In genomic region chr1:21593231-21593630, GRCh38 we compare ENCODE assay signal across 22 cellular contexts.
A peak's percentile ranks its signal among the peaks of the same experiment; 100 is the strongest.
DNase-seq lines count a peak whose midpoint lies in the region; ATAC-seq, FAIRE-seq and TF ChIP-seq lines count a peak whose summit lies in the region.
"Had no signal": no experiment of that assay in that cellular context is flagged by ENCODE, and none has a peak within 500 bp of the region (broad histone marks: within the 10 kb centered on the region; RNA-seq: fewer than 3 reads in every experiment).

No MANE protein-coding gene starts in this region.

- no peak overlapping the region for H2BK20ac ChIP-seq in H1 (ENCODE audit: low read length)

- DNase-seq in H1 (ENCODE audit: low read depth in 1 of 2, low spot score in 2 of 2) (no peak), H4 (ENCODE audit: low spot score) (no peak), body of pancreas (no peak), DMS79 treated with DMSO at 0.1 percent for 48 hours (lab: John Stamatoyannopoulos, UW) (no peak)
- DNase-seq: 8988T; ACHN; BE2C; CD4-positive, alpha-beta memory T cell; CD4-positive, CD25-positive, alpha-beta regulatory T cell; CD8-positive, alpha-beta memory T cell; COR-L47; DMS153; DMS53; DMS79; GF-D8 had no signal

- H2AK5ac ChIP-seq in H1 (ENCODE audit: low read depth, low read length), result no peak overlapping the region

- no peak overlapping the region for H2BK15ac ChIP-seq in H1 (ENCODE audit: low read length)

- no peak overlapping the region for H3K4me3 ChIP-seq in HEK293 (ENCODE audit: low read depth, low read length)
- H3K4me3 ChIP-seq in H1 (ENCODE audit: extremely low read depth in 1 of 4, insufficient read depth in 2 of 4, low read depth in 3 of 4, low read length in 4 of 4), result no peak overlapping the region
- H3K4me3 ChIP-seq in body of pancreas, result no peak overlapping the region
- H3K4me3 ChIP-seq: BLaER1 had no signal

- no peak for FAIRE-seq in H1 (lab: Jason Lieb, UNC)
- FAIRE-seq: A204.1, G401.6, GM12891, GM19239 had no signal

- H4K5ac ChIP-seq in H1 (ENCODE audit: insufficient read length, low read depth, low read length), result no peak overlapping the region

- intact Hi-C loops in body of pancreas (cut with DNase I), result no loop called here

- no peaks in the 10 kb centered on the region for H3K79me1 ChIP-seq in H1 (ENCODE audit: low read depth, low read length)

- H3K27me3 ChIP-seq in H1 (replicated peaks in 1 of 4; ENCODE audit: control insufficient read depth in 3 of 4, extremely low read depth in 1 of 4, insufficient read depth in 3 of 4, low read length in 3 of 4), result 0 out of 7 replicates have a peak, but pooled peaks cover 0 to 2% (median 0%) of the 10 kb centered on the region in 4 experiments
- H3K27me3 ChIP-seq in body of pancreas, result no peaks in the 10 kb centered on the region
- H3K27me3 ChIP-seq: BE2C, BLaER1 had no signal

- H3K56ac ChIP-seq in H1 (replicated peaks; ENCODE audit: insufficient read length, low read depth, low read length), result no peak overlapping the region

- H3K9me3 ChIP-seq in HEK293 (ENCODE audit: control insufficient read depth, insufficient read depth, low read depth, low read length) (no peaks in the 10 kb centered on the region), H1 (ENCODE audit: insufficient read depth in 2 of 2, low read depth in 1 of 2, low read length in 1 of 2) (no peaks in the 10 kb centered on the region), body of pancreas (no peaks in the 10 kb centered on the region)
- H3K9me3 ChIP-seq: BE2C, BLaER1 had no signal

- TF ChIP-seq EP300 in H1 (IDR thresholded peaks at IDR 0.05; ENCODE audit: borderline replicate concordance in 1 of 2, low read depth in 2 of 2, low read length in 2 of 2), result no peak

- no peak overlapping the region for H3K27ac ChIP-seq in HEK293 (ENCODE audit: extremely low read depth, low read depth, low read length)
- 0 out of 2 replicates have a peak overlapping the region, but pooled peaks have one; percentile 9 for H3K27ac ChIP-seq in VCaP
- H3K27ac ChIP-seq in H1 (ENCODE audit: low read depth, low read length), result no peak overlapping the region
- no peak overlapping the region for H3K27ac ChIP-seq in body of pancreas
- H3K27ac ChIP-seq: BLaER1 had no signal

- H3K4me2 ChIP-seq in H1 (ENCODE audit: insufficient read depth in 1 of 2, low read depth in 2 of 2, low read length in 2 of 2), result no peak overlapping the region
- H3K4me2 ChIP-seq: BLaER1 had no signal

- H3K23me2 ChIP-seq in H1 (ENCODE audit: low read depth, low read length), result no peaks in the 10 kb centered on the region

- no peak for ATAC-seq in body of pancreas

- no peak overlapping the region for H3K9ac ChIP-seq in H1 (replicated peaks in 1 of 4; ENCODE audit: extremely low read depth in 1 of 4, low read depth in 3 of 4, low read length in 3 of 4)
- H3K9ac ChIP-seq: BLaER1 had no signal

- TF ChIP-seq POLR2A in H1 (IDR thresholded peaks at IDR 0.05; ENCODE audit: control extremely low read depth in 1 of 2, low read depth in 2 of 2, low read length in 2 of 2), result no peak
- no peak for TF ChIP-seq POLR2A in body of pancreas (IDR thresholded peaks at IDR 0.05)

- H2BK120ac ChIP-seq in H1 (replicated peaks; ENCODE audit: low read depth, low read length), result no peak overlapping the region

- POLR2A ChIA-PET in HEK293 (lab: Yijun Ruan, JAX) (no interaction called here), H1 (lab: Charles Lee; ENCODE audit: partially characterized antibody) (interaction anchor here (1.4 kb wide), 1 partner anchor 353 kb away, joined by 3 read pairs; no protein-coding TSS in a partner anchor)

- peaks cover 0 to 1% of the 10 kb centered on the region in 2 experiments for H4K20me1 ChIP-seq in H1 (replicated peaks in 1 of 2; ENCODE audit: control insufficient read depth in 1 of 2, insufficient read depth in 2 of 2, low read length in 2 of 2)
- H4K20me1 ChIP-seq: BLaER1 had no signal

- TF ChIP-seq CTCF in HEK293 (tag by site-specific recombination; IDR thresholded peaks at IDR 0.05), result no peak
- TF ChIP-seq CTCF in VCaP (conservative IDR thresholded peaks at IDR 0.05), result no peak
- TF ChIP-seq CTCF in H1 (IDR thresholded peaks at IDR 0.05; ENCODE audit: control extremely low read depth in 1 of 3, insufficient read depth in 1 of 3, low read depth in 1 of 3, low read length in 3 of 3), result no peak
- TF ChIP-seq CTCF in body of pancreas (IDR thresholded peaks at IDR 0.05), result no peak

- H3K79me2 ChIP-seq in H1 (ENCODE audit: control insufficient read depth in 1 of 2, insufficient read depth in 2 of 2, low read length in 2 of 2), result no peaks in the 10 kb centered on the region

- H3K14ac ChIP-seq in H1 (ENCODE audit: insufficient read length), result no peak overlapping the region

- H3K36me3 ChIP-seq in HEK293 (ENCODE audit: control insufficient read depth in 2 of 2, insufficient read depth in 1 of 2, low read length in 2 of 2), result no peaks in the 10 kb centered on the region
- no peaks in the 10 kb centered on the region for H3K36me3 ChIP-seq in H1 (ENCODE audit: control insufficient read depth in 2 of 4, insufficient read depth in 4 of 4, low read length in 3 of 4)
- H3K36me3 ChIP-seq in body of pancreas (replicated peaks in 1 of 2; ENCODE audit: insufficient read depth in 1 of 2, low read depth in 2 of 2), result peaks cover 0 to 7% of the 10 kb centered on the region in 2 donors
- H3K36me3 ChIP-seq: BE2C, BLaER1 had no signal

- no peak overlapping the region for H3K23ac ChIP-seq in H1 (ENCODE audit: insufficient read length)

- no peak for TF ChIP-seq RAD21 in H1 (IDR thresholded peaks at IDR 0.05 in 1 of 2, conservative IDR thresholded peaks at IDR 0.05 in 1 of 2; ENCODE audit: low read depth in 2 of 2, low read length in 2 of 2)

- H4K91ac ChIP-seq in H1 (replicated peaks; ENCODE audit: insufficient read length, low read length), result peak overlapping the region; percentile 23

- H3K4me1 ChIP-seq in HEK293 (ENCODE audit: control insufficient read depth, insufficient read depth, low read length) (no peaks in the 10 kb centered on the region), H1 (replicated peaks in 1 of 4; ENCODE audit: control insufficient read depth in 3 of 4, insufficient read depth in 4 of 4, low read length in 3 of 4) (peaks cover 5 to 14% (median 10%) of the 10 kb centered on the region in 4 experiments; a peak in 6 of 7 replicates), body of pancreas (peaks cover 14% of the 10 kb centered on the region)
- H3K4me1 ChIP-seq: BE2C had no signal

- H2BK5ac ChIP-seq in H1 (ENCODE audit: low read depth, low read length), result no peak overlapping the region

- 81% methylated on average over 8 of the region's 8 CpGs; no CpG with 5 or more reads in 1 of the 2 experiments for WGBS in H1 (ENCODE audit: extremely low coverage in 1 of 2, insufficient coverage in 1 of 2, insufficient read length in 1 of 2, insufficient replicate concordance in 2 of 2, low coverage in 1 of 2, low lambda C conversion rate in 2 of 2, missing lambda C conversion rate in 1 of 2), 2 experiments
- WGBS in body of pancreas, 2 donors, result 57 to 88% methylated on average over 6 to 8 of the region's 8 CpGs

- no peak overlapping the region for H3K4ac ChIP-seq in H1 (replicated peaks; ENCODE audit: insufficient read length, low read depth, low read length)

- H2BK12ac ChIP-seq in H1 (ENCODE audit: low read depth, low read length), result no peak overlapping the region

- H4K8ac ChIP-seq in H1 (ENCODE audit: extremely low read depth, insufficient read depth, low read length), result no peak overlapping the region

- no peak overlapping the region for H3K18ac ChIP-seq in H1 (ENCODE audit: extremely low read depth, low read length)

- no peak overlapping the region for H2AFZ ChIP-seq in H1 (ENCODE audit: low read length)

- CTCF ChIA-PET in HEK293 (lab: Yijun Ruan, JAX) (interaction anchor here (1.1 kb wide), 1 partner anchor 102 kb away, joined by 3 read pairs; no protein-coding TSS in a partner anchor), H1 (lab: Charles Lee; ENCODE audit: partially characterized antibody) (interaction anchor here (1.0 to 6.7 kb wide), 10 partner anchors 14 to 376 kb away, joined by 3 to 63 read pairs (median 5); partner anchors contain the start of gene ALPL)

TF ChIP-seq in HEK293, 187 proteins besides CTCF, POLR2A, EP300 and RAD21:
- TF ChIP-seq ZNF624 (tag by site-specific recombination; IDR thresholded peaks at IDR 0.05) (no peak), ZNF791 (tag by site-specific recombination; IDR thresholded peaks at IDR 0.05) (no peak), SP2 (tag by site-specific recombination; IDR thresholded peaks at IDR 0.05) (peak; percentile 34; the same call in 1 of the 2 replicates), ZNF133 (tag by site-specific recombination; IDR thresholded peaks at IDR 0.05) (no peak), ZNF600 (tag by site-specific recombination; IDR thresholded peaks at IDR 0.05) (no peak), ZNF843 (tag by site-specific recombination; IDR thresholded peaks at IDR 0.05) (no peak), YY1 (tag by site-specific recombination; IDR thresholded peaks at IDR 0.05) (no peak)
TF ChIP-seq in HEK293: peak in this region for 1.

TF ChIP-seq in H1, 55 proteins besides CTCF, POLR2A, EP300 and RAD21:
- no peak for TF ChIP-seq CTBP2 (IDR thresholded peaks at IDR 0.05; ENCODE audit: borderline replicate concordance, insufficient read depth, insufficient read length, low read length)
- TF ChIP-seq TEAD4 (IDR thresholded peaks at IDR 0.05; ENCODE audit: low read depth, low read length), result peak; percentile 38; the same call in 1 of the 2 replicates
- TF ChIP-seq RNF2 (IDR thresholded peaks at IDR 0.05; ENCODE audit: borderline replicate concordance, low read depth, low read length, missing control alignments, poor library complexity, severe bottlenecking), result no peak

Comparison
In these comparisons a context has a peak if more than half of its experiments do, and no peak if none do; other contexts are left out.
1. Of the 6 proteins assayed by ChIP-seq in both HEK293 and H1: peak only in HEK293: SP2; only in H1: none; in both: none; in neither: 5.